Comparison of ENCODE assay signal across 16 cellular contexts in the genomic region with DNA sequence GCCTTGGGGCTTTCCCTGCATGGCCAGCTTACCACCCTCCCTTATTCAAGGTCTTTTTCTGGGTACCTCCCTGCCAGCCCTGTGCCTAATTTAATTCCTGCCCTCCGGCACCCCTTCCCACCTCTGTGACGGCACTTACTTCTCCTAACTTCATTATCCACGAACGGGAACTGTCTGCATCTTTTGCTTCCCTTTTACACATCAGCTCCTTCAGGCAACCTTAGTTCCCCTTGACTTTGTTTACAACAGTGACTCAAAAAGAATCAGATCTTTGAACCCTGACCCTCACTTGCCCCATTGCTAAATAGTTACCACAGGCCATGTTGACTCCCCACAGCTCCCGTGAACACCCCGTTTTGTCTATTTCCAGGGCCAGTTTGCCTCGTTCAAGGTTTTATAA.
A peak's percentile ranks its signal among the peaks of the same experiment; 100 is the strongest.
DNase-seq lines count a peak whose midpoint lies in the region; FAIRE-seq and TF ChIP-seq lines count a peak whose summit lies in the region.
"Had no signal": no experiment of that assay in that cellular context is flagged by ENCODE, and none has a peak within 500 bp of the region (broad histone marks: within the 10 kb centered on the region; RNA-seq: fewer than 3 reads in every experiment).

No MANE protein-coding gene starts in this region.

- no peak for TF ChIP-seq CTCF in bronchial epithelial cell (IDR thresholded peaks at IDR 0.05; ENCODE audit: insufficient read depth, low read length, severe bottlenecking)
- TF ChIP-seq CTCF in neural crest cell (conservative IDR thresholded peaks at IDR 0.05): no peak
- no peak for TF ChIP-seq CTCF in type B pancreatic cell (conservative IDR thresholded peaks at IDR 0.05)

- peak; percentile 96 for FAIRE-seq in bronchial epithelial cell (lab: Jason Lieb, UNC)
- FAIRE-seq: A204.1 had no signal

- H3K36me3 ChIP-seq in bronchial epithelial cell (ENCODE audit: control insufficient read depth, insufficient read depth, low read length): no peaks in the 10 kb centered on the region

- DNase-seq in CD1c-positive myeloid dendritic cell (ENCODE audit: extremely low spot score): peak; percentile 81
- peak; percentile 49 for DNase-seq in MV-4-11 (lab: John Stamatoyannopoulos, UW)
- no peak for DNase-seq in bronchial epithelial cell (ENCODE audit: low read depth)
- no peak for DNase-seq in neural crest cell (ENCODE audit: low read depth, low spot score)
- DNase-seq in activated CD4-positive, alpha-beta T cell treated with anti-CD3 and anti-CD28 coated beads, Interleukin-2, amount 50 U/mL, for 48 hours: no peak
- DNase-seq in type B pancreatic cell (ENCODE audit: extremely low spot score, unreplicated experiment): no peak
- no peak for DNase-seq in DMS153 (lab: John Stamatoyannopoulos, UW)
- DNase-seq: C1 segment of cervical spinal cord; Caco-2; CD8-positive, alpha-beta T cell; DMS53; GF-D8; GOT3; H9 had no signal

- H3K4me3 ChIP-seq in bronchial epithelial cell (ENCODE audit: low read depth, low read length): no peak overlapping the region

- H3K27me3 ChIP-seq in bronchial epithelial cell (ENCODE audit: control insufficient read depth, insufficient read depth, low read length): no peaks in the 10 kb centered on the region

- H3K4me1 Mint-ChIP-seq in neural crest cell: peaks cover 4% of the 10 kb centered on the region
- H3K4me1 Mint-ChIP-seq in type B pancreatic cell (ENCODE audit: unreplicated experiment): peaks cover 5% of the 10 kb centered on the region

- H3K27ac Mint-ChIP-seq in neural crest cell (ENCODE audit: unreplicated experiment) (peak overlapping the region; percentile 76), type B pancreatic cell (no peak overlapping the region)
- H3K27ac Mint-ChIP-seq: B cell; CD8-positive, alpha-beta T cell; H9 had no signal

- H3K9me3 Mint-ChIP-seq in neural crest cell (no peaks in the 10 kb centered on the region), type B pancreatic cell (peaks cover 3% of the 10 kb centered on the region)
- H3K9me3 Mint-ChIP-seq: CD8-positive, alpha-beta T cell; H9 had no signal

- H3K36me3 Mint-ChIP-seq in neural crest cell (ENCODE audit: low read depth): no peaks in the 10 kb centered on the region
- H3K36me3 Mint-ChIP-seq in type B pancreatic cell: no peaks in the 10 kb centered on the region
- H3K36me3 Mint-ChIP-seq: CD8-positive, alpha-beta T cell had no signal

- H3K4me3 Mint-ChIP-seq in neural crest cell (no peak overlapping the region), type B pancreatic cell (no peak overlapping the region)
- H3K4me3 Mint-ChIP-seq: B cell; CD8-positive, alpha-beta T cell; H9 had no signal

- H3K27me3 Mint-ChIP-seq in neural crest cell (ENCODE audit: low read depth) (peaks cover 40% of the 10 kb centered on the region), type B pancreatic cell (peaks cover 53% of the 10 kb centered on the region)

Comparison
In these comparisons a context has a peak if more than half of its experiments do, and no peak if none do; other contexts are left out.
1. DNase-seq: peak in CD1c-positive myeloid dendritic cell (single experiment) and MV-4-11 (single experiment); none in bronchial epithelial cell (single experiment), neural crest cell (single experiment), activated CD4-positive, alpha-beta T cell treated with anti-CD3 and anti-CD28 coated beads, Interleukin-2, amount 50 U/mL, for 48 hours (0 of 2), type B pancreatic cell (single experiment) and DMS153 (single experiment).